8 cellular contexts compared by ENCODE assay signal in the genomic region with DNA sequence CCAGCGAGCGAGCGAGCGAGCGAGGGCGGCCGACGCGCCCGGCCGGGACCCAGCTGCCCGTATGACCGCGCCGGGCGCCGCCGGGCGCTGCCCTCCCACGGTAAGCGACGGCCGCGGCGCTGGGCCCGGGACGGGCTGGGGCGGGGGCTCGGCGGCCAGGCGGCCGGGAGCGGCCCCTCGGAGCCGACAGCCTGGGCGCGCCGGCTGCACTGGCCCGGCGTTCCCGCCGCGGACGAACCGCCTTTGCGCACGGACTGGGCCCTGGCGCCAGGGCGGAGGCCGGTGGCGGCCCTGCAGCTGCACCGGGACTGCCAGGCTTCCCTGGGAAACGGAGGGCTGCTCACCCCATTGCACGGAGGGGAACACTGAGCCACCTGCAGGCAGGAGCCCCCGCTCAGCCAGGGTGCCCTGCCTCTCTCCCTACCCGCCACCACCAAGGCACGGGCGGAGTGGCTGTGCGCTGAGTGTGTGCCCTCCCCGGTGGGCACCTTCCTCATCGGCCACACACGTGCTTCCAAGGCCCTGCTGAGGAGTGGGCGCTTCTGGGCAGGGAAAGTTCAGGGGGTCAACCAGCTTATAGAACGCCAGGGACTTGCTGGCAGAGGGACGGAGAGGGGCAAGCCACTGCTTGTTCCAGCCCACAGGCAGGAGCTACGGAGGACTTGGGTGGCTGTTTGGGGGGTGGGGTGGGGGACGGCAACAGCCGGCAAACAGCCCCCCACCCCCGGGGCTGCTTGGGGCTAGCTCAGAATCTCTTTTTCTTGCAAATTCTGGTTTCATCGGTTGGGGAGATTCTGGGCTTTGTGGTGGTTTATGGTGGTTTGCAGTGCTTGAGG. TPM values are rescaled to one million over a fixed set of nuclear protein-coding genes. Genes with fewer than 3 reads are reported as not detected.
DNase-seq lines count a peak whose midpoint lies in the region; ATAC-seq and TF ChIP-seq lines count a peak whose summit lies in the region.

No MANE protein-coding gene starts in this region.

- H3K4me1 ChIP-seq in stomach: peaks cover 44 to 75% (median 51%) of the 10 kb centered on the region in 4 donors

- no peak for TF ChIP-seq POLR2A in stomach (IDR thresholded peaks at IDR 0.05)

- H3K9me3 ChIP-seq in MG63 (no peaks in the 10 kb centered on the region), stomach (no peaks in the 10 kb centered on the region)

- POLR2A ChIA-PET in GM10248 (lab: Yijun Ruan, JAX): interaction anchor here (0.6 kb wide), 1 partner anchor 34 kb away, joined by 4 read pairs; no protein-coding TSS in a partner anchor

- TF ChIP-seq CTCF in GM10248 (IDR thresholded peaks at IDR 0.05; ENCODE audit: control extremely low read depth, extremely low read depth, low read depth, missing control alignments): no peak
- TF ChIP-seq CTCF in astrocyte of the cerebellum (IDR thresholded peaks at IDR 0.05; ENCODE audit: low read depth, low read length, missing control alignments): no peak
- no peak for TF ChIP-seq CTCF in kidney epithelial cell (IDR thresholded peaks at IDR 0.05; ENCODE audit: insufficient read depth, low read length, poor library complexity, severe bottlenecking)
- TF ChIP-seq CTCF in stomach (IDR thresholded peaks at IDR 0.05): no peak

- H3K4me3 ChIP-seq in MG63: peak overlapping the region; percentile 92
- H3K4me3 ChIP-seq in astrocyte of the cerebellum (ENCODE audit: low read depth, low read length): peak overlapping the region; percentile 96
- peak overlapping the region; percentile 73 for H3K4me3 ChIP-seq in kidney epithelial cell (ENCODE audit: low read depth, low read length)
- peak overlapping the region; percentile 70 to 91 (median 76) for H3K4me3 ChIP-seq in stomach

- intact Hi-C loops in stomach (cut with DNase I; ENCODE audit: low total_unique reads): no loop called here

- CTCF ChIA-PET in GM10248 (lab: Yijun Ruan, JAX): interaction anchor here (1.0 to 2.1 kb wide), 4 partner anchors 13 to 74 kb away, joined by 3 to 5 read pairs (median 4); partner anchors contain the start of gene AHCYL1

- in situ Hi-C loops in astrocyte of the cerebellum (cut with HindIII; ENCODE audit: low sequenced_read_pairs): loop anchor here (25.0 kb wide), 1 partner anchor 124 kb away; no protein-coding TSS in a partner anchor

- ATAC-seq in HG03354 (IDR thresholded peaks at IDR 0.05; ENCODE audit: poor library complexity, severe bottlenecking, unreplicated experiment): no peak

- TF ChIP-seq EP300 in stomach (IDR thresholded peaks at IDR 0.05): no peak

- DNase-seq in GM10248 (ENCODE audit: extremely low spot score) (peak; percentile 53), MG63 (peak; percentile 58), astrocyte of the cerebellum (ENCODE audit: low read depth) (no peak), kidney epithelial cell (ENCODE audit: low read depth) (no peak), stomach (no peak), NCI-H2029 treated with DMSO at 0.1 percent for 48 hours (lab: John Stamatoyannopoulos, UW) (no peak), DMS79 treated with DMSO at 0.1 percent for 48 hours (lab: John Stamatoyannopoulos, UW) (no peak)

- H3K27me3 ChIP-seq in MG63 (no peaks in the 10 kb centered on the region), kidney epithelial cell (ENCODE audit: control insufficient read depth, insufficient read depth, low read length) (no peaks in the 10 kb centered on the region), stomach (no peaks in the 10 kb centered on the region)

- WGBS in stomach, 5 donors: 2 to 13% (median 5%) methylated on average over 7 to 70 of the region's 70 CpGs

- peaks cover 49% of the 10 kb centered on the region for H3K36me3 ChIP-seq in MG63
- H3K36me3 ChIP-seq in kidney epithelial cell (ENCODE audit: control insufficient read depth, insufficient read depth, low read length): no peaks in the 10 kb centered on the region
- H3K36me3 ChIP-seq in stomach: peaks cover 7 to 17% (median 13%) of the 10 kb centered on the region in 4 donors

- H3K27ac ChIP-seq in stomach: peak overlapping the region; percentile 81 to 92 (median 86)

RNA-seq across cellular contexts. Expression of gene CSF1, which starts 0.5 kb away (rescaled TPM):
- total RNA-seq in MG63 (2014; rRNA removed; shearing (Covaris generic); ENCODE audit: low replicate concordance): 155 and 224 TPM in 2 replicates
- total RNA-seq in kidney epithelial cell: 53.4 and 78.5 TPM in 2 replicates
- 10 to 100 TPM in 4 of 5 donors, 1 to 10 TPM in 1; 9.4 to 82.3 (median 47.1) TPM for total RNA-seq in stomach
- polyA plus RNA-seq in stomach: 1 to 10 TPM; 6.6 to 9.8 (median 9.1) TPM

Comparison
In these comparisons a context has a peak if more than half of its experiments do, and no peak if none do; other contexts are left out.
1. DNase-seq: peak in GM10248 (single experiment) and MG63 (single experiment); none in astrocyte of the cerebellum (single experiment), kidney epithelial cell (single experiment), stomach (single experiment), NCI-H2029 treated with DMSO at 0.1 percent for 48 hours (single experiment) and DMS79 treated with DMSO at 0.1 percent for 48 hours (single experiment).
2. Peak in every context shown above with its lines, with median percentiles within 50 percentile points of each other: H3K4me3 ChIP-seq.